16 cellular contexts compared by ENCODE assay signal in genomic region chr10:119274519-119275045, GRCh38.
DNase-seq lines count a peak whose midpoint lies in the region; ATAC-seq and TF ChIP-seq lines count a peak whose summit lies in the region.
"Had no signal": no experiment of that assay in that cellular context is flagged by ENCODE, and none has a peak within 500 bp of the region (broad histone marks: within the 10 kb centered on the region; RNA-seq: fewer than 3 reads in every experiment).

No MANE protein-coding gene starts in this region.

- H4K5ac ChIP-seq in mesendoderm (ENCODE audit: low read length), result no peak overlapping the region

- no peak overlapping the region for H3K18ac ChIP-seq in mesendoderm (ENCODE audit: low read length)

- no peaks in the 10 kb centered on the region for H3K36me3 ChIP-seq in CD4-positive, alpha-beta memory T cell (ENCODE audit: insufficient read depth, low read length)
- no peaks in the 10 kb centered on the region for H3K36me3 ChIP-seq in sigmoid colon
- no peaks in the 10 kb centered on the region for H3K36me3 ChIP-seq in mesendoderm (ENCODE audit: control insufficient read depth, insufficient read depth, low read length)

- no peak for TF ChIP-seq EP300 in sigmoid colon (IDR thresholded peaks at IDR 0.05)

- H3K79me2 ChIP-seq in mesendoderm (ENCODE audit: control insufficient read depth, insufficient read depth, low read length), result no peaks in the 10 kb centered on the region

- peaks cover 0 to 2% of the 10 kb centered on the region in 2 donors for H3K36me3 Mint-ChIP-seq in CD4-positive, alpha-beta memory T cell

- no peak overlapping the region for H3K23ac ChIP-seq in mesendoderm (ENCODE audit: low read length)

- H3K4me2 ChIP-seq in mesendoderm (ENCODE audit: low read length), result no peak overlapping the region
- H3K4me2 ChIP-seq: smooth muscle cell had no signal

- H4K8ac ChIP-seq in mesendoderm (ENCODE audit: low read depth, low read length), result no peak overlapping the region

- ATAC-seq in HG02870 (IDR thresholded peaks at IDR 0.05; ENCODE audit: unreplicated experiment) (peak; percentile 60), HG02973 (IDR thresholded peaks at IDR 0.05; ENCODE audit: unreplicated experiment) (no peak)
- ATAC-seq: activated CD8-positive, alpha-beta T cell treated with anti-CD3 and anti-CD28 coated beads for 36 hours; stimulated activated effector memory CD8-positive, alpha-beta T cell treated with anti-CD3 and anti-CD28 coated beads, Interleukin-12 subunit alpha, Interleukin-12 subunit beta, amount 100 ng/mL, for 72 hours had no signal

- peaks cover 45% of the 10 kb centered on the region for H3K4me1 ChIP-seq in CD4-positive, alpha-beta memory T cell (ENCODE audit: insufficient read depth, low read length)
- peaks cover 0 to 52% (median 42%) of the 10 kb centered on the region in 4 donors for H3K4me1 ChIP-seq in sigmoid colon
- H3K4me1 ChIP-seq in mesendoderm (ENCODE audit: control insufficient read depth, low read depth, low read length), result no peaks in the 10 kb centered on the region

- CTCF ChIA-PET in CD4-positive, alpha-beta memory T cell (lab: Charles Lee; ENCODE audit: partially characterized antibody), result interaction anchor here (1.3 to 4.4 kb wide), 4 partner anchors 8 to 66 kb away, joined by 3 to 38 read pairs (median 6); partner anchors contain the start of gene GRK5

- POLR2A ChIA-PET in CD4-positive, alpha-beta memory T cell (lab: Charles Lee; ENCODE audit: partially characterized antibody), result interaction anchor here (0.9 to 1.7 kb wide), 3 partner anchors 8 to 67 kb away, joined by 3 to 5 read pairs (median 3); partner anchors contain the start of gene GRK5

- peaks cover 15 to 86% (median 53%) of the 10 kb centered on the region in 4 donors for H3K4me1 Mint-ChIP-seq in CD4-positive, alpha-beta memory T cell

- H3K79me1 ChIP-seq in mesendoderm (ENCODE audit: low read length), result no peaks in the 10 kb centered on the region

- 86 to 92% methylated on average over 4 of the region's 4 CpGs for WGBS in sigmoid colon, 2 donors
- WGBS in mesendoderm (ENCODE audit: extremely low coverage, insufficient coverage, low lambda C conversion rate), result no CpG with 5 or more reads among the region's 4 CpGs

- no peak overlapping the region for H3K27ac ChIP-seq in CD4-positive, alpha-beta memory T cell (ENCODE audit: low read depth, low read length)
- H3K27ac ChIP-seq in coronary artery (peak overlapping the region; percentile 7 to 63), sigmoid colon (peak overlapping the region in 3 of 4 donors; percentile 3 to 48 (median 37)), mesendoderm (ENCODE audit: low read depth, low read length) (no peak overlapping the region)

- DNase-seq in CD4-positive, alpha-beta memory T cell, result no peak
- DNase-seq in coronary artery (ENCODE audit: low spot score) (no peak), sigmoid colon (no peak), NCI-H82 (lab: John Stamatoyannopoulos, UW) (no peak), MV-4-11 (lab: John Stamatoyannopoulos, UW) (no peak), mesendoderm (no peak)
- DNase-seq: activated CD8-positive, alpha-beta T cell treated with anti-CD3 and anti-CD28 coated beads for 36 hours; caudate nucleus; NCI-H187 treated with DMSO at 0.1 percent for 48 hours; NCI-H524 treated with DMSO at 0.1 percent for 48 hours; occipital lobe had no signal

- no peaks in the 10 kb centered on the region for H3K9me3 Mint-ChIP-seq in CD4-positive, alpha-beta memory T cell
- H3K9me3 Mint-ChIP-seq: activated CD8-positive, alpha-beta T cell treated with anti-CD3 and anti-CD28 coated beads for 36 hours; activated T-helper 1 cell treated with anti-CD3 and anti-CD28 coated beads, Interleukin-12 subunit alpha, Interleukin-12 subunit beta, Interleukin-2, Interleukin-4 antibody, amounts not matched to agents 30 ng/mL and 10 ng/mL and 1 ng/mL, durations not matched to agents 14 hours and 24 hours and 36 hours; stimulated activated effector memory CD8-positive, alpha-beta T cell treated with anti-CD3 and anti-CD28 coated beads, Interleukin-12 subunit alpha, Interleukin-12 subunit beta, amount 100 ng/mL, for 72 hours had no signal

- no peak overlapping the region for H3K4me3 ChIP-seq in CD4-positive, alpha-beta memory T cell (ENCODE audit: low read length in 2 of 2)
- H3K4me3 ChIP-seq in coronary artery (no peak overlapping the region), sigmoid colon (no peak overlapping the region), mesendoderm (ENCODE audit: low read length) (no peak overlapping the region)
- H3K4me3 ChIP-seq: smooth muscle cell had no signal

- H3K56ac ChIP-seq in mesendoderm (ENCODE audit: low read length), result no peak overlapping the region

- H3K9me3 ChIP-seq in CD4-positive, alpha-beta memory T cell (ENCODE audit: control insufficient read depth in 1 of 2, low read length in 2 of 2), result no peaks in the 10 kb centered on the region
- H3K9me3 ChIP-seq in sigmoid colon, result no peaks in the 10 kb centered on the region

- no peak overlapping the region for H2BK5ac ChIP-seq in mesendoderm (ENCODE audit: low read length)

- no peak overlapping the region for H2BK120ac ChIP-seq in mesendoderm (ENCODE audit: low read depth, low read length)

- TF ChIP-seq CTCF in coronary artery (IDR thresholded peaks at IDR 0.05) (no peak), sigmoid colon (IDR thresholded peaks at IDR 0.05) (no peak)

- no peak overlapping the region for H3K9ac ChIP-seq in mesendoderm (ENCODE audit: low read length)

- H3K27ac Mint-ChIP-seq in CD4-positive, alpha-beta memory T cell, result peak overlapping the region in 4 of 7 donors; percentile 59 to 96 (median 62)
- H3K27ac Mint-ChIP-seq: activated CD8-positive, alpha-beta T cell treated with anti-CD3 and anti-CD28 coated beads for 36 hours; activated T-helper 1 cell treated with anti-CD3 and anti-CD28 coated beads, Interleukin-12 subunit alpha, Interleukin-12 subunit beta, Interleukin-2, Interleukin-4 antibody, amounts not matched to agents 30 ng/mL and 10 ng/mL and 1 ng/mL, durations not matched to agents 14 hours and 24 hours and 36 hours; stimulated activated effector memory CD8-positive, alpha-beta T cell treated with anti-CD3 and anti-CD28 coated beads, Interleukin-12 subunit alpha, Interleukin-12 subunit beta, amount 100 ng/mL, for 72 hours had no signal

- H2AK5ac ChIP-seq in mesendoderm (ENCODE audit: low read length), result no peak overlapping the region

- no peak overlapping the region for H2BK15ac ChIP-seq in mesendoderm (replicated peaks; ENCODE audit: low read depth)

- intact Hi-C loops in CD4-positive, alpha-beta memory T cell (cut with micrococcal nuclease), result no loop called here
- intact Hi-C loops in sigmoid colon (cut with DNase I), result no loop called here

- no peaks in the 10 kb centered on the region for H3K27me3 Mint-ChIP-seq in CD4-positive, alpha-beta memory T cell
- H3K27me3 Mint-ChIP-seq: activated CD8-positive, alpha-beta T cell treated with anti-CD3 and anti-CD28 coated beads for 36 hours had no signal

- H3K4ac ChIP-seq in mesendoderm (ENCODE audit: low read depth, low read length), result no peak overlapping the region

- no peak overlapping the region for H3K4me3 Mint-ChIP-seq in CD4-positive, alpha-beta memory T cell
- H3K4me3 Mint-ChIP-seq: activated CD8-positive, alpha-beta T cell treated with anti-CD3 and anti-CD28 coated beads for 36 hours; activated T-helper 1 cell treated with anti-CD3 and anti-CD28 coated beads, Interleukin-12 subunit alpha, Interleukin-12 subunit beta, Interleukin-2, Interleukin-4 antibody, amounts not matched to agents 30 ng/mL and 10 ng/mL and 1 ng/mL, durations not matched to agents 14 hours and 24 hours and 36 hours; stimulated activated effector memory CD8-positive, alpha-beta T cell treated with anti-CD3 and anti-CD28 coated beads, Interleukin-12 subunit alpha, Interleukin-12 subunit beta, amount 100 ng/mL, for 72 hours had no signal

- no peak for TF ChIP-seq POLR2A in sigmoid colon (IDR thresholded peaks at IDR 0.05)

- H3K27me3 ChIP-seq in CD4-positive, alpha-beta memory T cell (ENCODE audit: insufficient read depth, low read length), result no peaks in the 10 kb centered on the region
- H3K27me3 ChIP-seq in sigmoid colon (no peaks in the 10 kb centered on the region), mesendoderm (ENCODE audit: insufficient read depth, low read length, poor library complexity) (no peaks in the 10 kb centered on the region)

Comparison
In these comparisons a context has a peak if more than half of its experiments do, and no peak if none do; other contexts are left out.
1. H3K27ac ChIP-seq: peak in coronary artery (2 of 2) and sigmoid colon (3 of 4); none in CD4-positive, alpha-beta memory T cell (single experiment) and mesendoderm (single experiment).